ENCODE assay signal across 17 cellular contexts in the genomic region with DNA sequence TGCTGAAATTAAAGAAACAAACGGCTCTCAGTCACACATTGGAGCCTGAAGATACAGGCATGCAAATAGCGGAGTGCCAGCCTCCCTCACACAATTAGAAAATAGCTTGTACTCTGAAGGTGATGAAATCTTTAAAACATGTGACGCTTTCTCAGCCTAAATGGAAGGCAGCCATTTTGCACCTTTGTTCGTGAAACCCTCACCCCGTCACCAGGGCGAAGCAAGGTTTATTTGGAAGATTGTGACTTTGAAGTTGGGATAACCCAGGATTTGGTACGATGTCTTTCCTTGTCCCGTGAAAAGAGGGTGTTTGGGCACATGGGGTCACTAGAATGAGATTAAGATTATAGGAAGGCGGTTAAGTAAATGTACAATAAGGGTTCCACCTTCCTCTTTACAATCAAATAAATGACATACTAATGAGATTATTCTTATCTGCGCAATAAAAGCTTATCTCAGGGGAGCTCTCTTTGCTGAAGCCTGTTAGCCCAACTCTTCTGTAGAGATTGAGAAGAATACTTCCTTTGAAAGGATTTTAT. TPM values are rescaled to one million over a fixed set of nuclear protein-coding genes. Genes with fewer than 3 reads are reported as not detected.
DNase-seq lines count a peak whose midpoint lies in the region; ATAC-seq and TF ChIP-seq lines count a peak whose summit lies in the region.
"Had no signal": no experiment of that assay in that cellular context is flagged by ENCODE, and none has a peak within 500 bp of the region (broad histone marks: within the 10 kb centered on the region; RNA-seq: fewer than 3 reads in every experiment).

No MANE protein-coding gene starts in this region.

- H2BK20ac ChIP-seq in H9 (ENCODE audit: low read depth, low read length, poor library complexity, severe bottlenecking), result no peak overlapping the region

- peaks cover 27% of the 10 kb centered on the region for H3K23me2 ChIP-seq in H9 (ENCODE audit: insufficient read length, low read depth, low read length, poor library complexity, severe bottlenecking)

- intact Hi-C loops in PC-9 (cut with micrococcal nuclease; ENCODE audit: unreplicated experiment), result loop anchor here (5.0 to 10.0 kb wide), 2 partner anchors 616 to 981 kb away; no protein-coding TSS in a partner anchor
- intact Hi-C loops in naive thymus-derived CD4-positive, alpha-beta T cell (cut with micrococcal nuclease), result no loop called here

- no peak overlapping the region for H2AFZ ChIP-seq in H9 (ENCODE audit: low read length)
- no peak overlapping the region for H2AFZ ChIP-seq in PC-9

- H3K4me3 ChIP-seq in PC-9 (no peak overlapping the region), endodermal cell (ENCODE audit: low read length) (peak overlapping the region; percentile 99)
- H3K4me3 ChIP-seq in naive thymus-derived CD4-positive, alpha-beta T cell (ENCODE audit: low read length), result no peak overlapping the region
- H3K4me3 ChIP-seq: BLaER1, heart left ventricle had no signal

- H3T11ph ChIP-seq in H9 (ENCODE audit: low read length), result no peak overlapping the region

- H4K91ac ChIP-seq in H9 (ENCODE audit: insufficient read length, low read depth, low read length), result no peak overlapping the region

- H3K27me3 ChIP-seq in H9 (ENCODE audit: insufficient read depth, low read length), result no peaks in the 10 kb centered on the region; the same call in 1 of the 2 replicates
- H3K27me3 ChIP-seq in PC-9 (ENCODE audit: insufficient read depth, low read depth), result no peaks in the 10 kb centered on the region
- no peaks in the 10 kb centered on the region for H3K27me3 ChIP-seq in endodermal cell (ENCODE audit: control insufficient read depth, insufficient read depth, low read length, poor library complexity, severe bottlenecking)
- no peaks in the 10 kb centered on the region for H3K27me3 ChIP-seq in naive thymus-derived CD4-positive, alpha-beta T cell (ENCODE audit: control insufficient read depth in 2 of 2, insufficient read depth in 2 of 2, low read length in 2 of 2)
- H3K27me3 ChIP-seq: brain microvascular endothelial cell had no signal

- H3K4me1 ChIP-seq in H9 (ENCODE audit: insufficient read depth, low read length) (peaks cover 25% of the 10 kb centered on the region), PC-9 (replicated peaks; ENCODE audit: insufficient read depth) (peaks cover 78% of the 10 kb centered on the region), endodermal cell (ENCODE audit: control insufficient read depth, insufficient read depth, low read length) (peaks cover 16% of the 10 kb centered on the region)
- H3K4me1 ChIP-seq in naive thymus-derived CD4-positive, alpha-beta T cell (ENCODE audit: control insufficient read depth in 2 of 2, insufficient read depth in 2 of 2, low read length in 2 of 2), result no peaks in the 10 kb centered on the region

- H3K27ac ChIP-seq in H9 (ENCODE audit: insufficient read length, low read depth, low read length) (no peak overlapping the region), PC-9 (no peak overlapping the region), endodermal cell (ENCODE audit: low read depth, low read length) (no peak overlapping the region)
- H3K27ac ChIP-seq in naive thymus-derived CD4-positive, alpha-beta T cell (ENCODE audit: low read depth, low read length), result no peak overlapping the region
- H3K27ac ChIP-seq: BLaER1, brain microvascular endothelial cell had no signal

- peaks cover 24% of the 10 kb centered on the region for H3F3A ChIP-seq in PC-9 (ENCODE audit: insufficient read depth, low read depth)

- TF ChIP-seq CTCF in H9 (conservative IDR thresholded peaks at IDR 0.05), result no peak
- TF ChIP-seq CTCF in PC-9 (conservative IDR thresholded peaks at IDR 0.05), result no peak
- TF ChIP-seq CTCF in endodermal cell (conservative IDR thresholded peaks at IDR 0.05), result no peak
- no peak for TF ChIP-seq CTCF in progenitor cell of endocrine pancreas (IDR thresholded peaks at IDR 0.05; ENCODE audit: unreplicated experiment)

- H2BK120ac ChIP-seq in H9 (ENCODE audit: low read depth, low read length, poor library complexity, severe bottlenecking), result no peak overlapping the region

- H3K9me3 Mint-ChIP-seq in H9 (no peaks in the 10 kb centered on the region), endodermal cell (no peaks in the 10 kb centered on the region), progenitor cell of endocrine pancreas (ENCODE audit: low read depth) (no peaks in the 10 kb centered on the region)
- peaks cover 0 to 6% (median 0%) of the 10 kb centered on the region in 11 donors for H3K9me3 Mint-ChIP-seq in naive thymus-derived CD4-positive, alpha-beta T cell
- H3K9me3 Mint-ChIP-seq in activated CD8-positive, alpha-beta T cell treated with anti-CD3 and anti-CD28 coated beads, Interleukin-2, amount 10 ng/mL, durations not matched to agents 7 days and 5 days (ENCODE audit: insufficient read depth), result no peaks in the 10 kb centered on the region
- H3K9me3 Mint-ChIP-seq: IgD-negative memory B cell, memory B cell had no signal

- no peak overlapping the region for H3K18ac ChIP-seq in H9 (ENCODE audit: insufficient read length, low read depth, low read length)

- POLR2A ChIA-PET in PC-9 (lab: Charles Lee; ENCODE audit: unreplicated experiment), result interaction anchor here (0.6 to 1.2 kb wide), 4 partner anchors 26 to 72 kb away, joined by 3 to 4 read pairs (median 3); no protein-coding TSS in a partner anchor
- POLR2A ChIA-PET in naive thymus-derived CD4-positive, alpha-beta T cell (lab: Charles Lee), result interaction anchor here (0.7 kb wide), 1 partner anchor 10 kb away, joined by 3 read pairs; no protein-coding TSS in a partner anchor
- POLR2A ChIA-PET in activated CD8-positive, alpha-beta T cell treated with anti-CD3 and anti-CD28 coated beads, Interleukin-2, amount 10 ng/mL, durations not matched to agents 7 days and 5 days (lab: Charles Lee), result interaction anchor here (0.6 kb wide), 1 partner anchor 318 kb away, joined by 3 read pairs; no protein-coding TSS in a partner anchor

- no peak overlapping the region for H3K56ac ChIP-seq in H9 (ENCODE audit: insufficient read length, low read depth, low read length)

- no peak overlapping the region for H2BK5ac ChIP-seq in H9 (ENCODE audit: insufficient read length, low read length)

- H4K8ac ChIP-seq in H9 (replicated peaks; ENCODE audit: insufficient read length, low read depth, low read length), result no peak overlapping the region

- H3K9me3 ChIP-seq in H9 (ENCODE audit: control insufficient read depth, low read depth, low read length) (no peaks in the 10 kb centered on the region), PC-9 (ENCODE audit: insufficient read depth, low read depth) (no peaks in the 10 kb centered on the region), endodermal cell (ENCODE audit: control insufficient read depth, low read length) (no peaks in the 10 kb centered on the region)
- H3K9me3 ChIP-seq in naive thymus-derived CD4-positive, alpha-beta T cell (ENCODE audit: control insufficient read depth in 2 of 3, low read length in 3 of 3), result no peaks in the 10 kb centered on the region
- H3K9me3 ChIP-seq: BLaER1, heart left ventricle had no signal

- H3K27ac Mint-ChIP-seq in H9 (peak overlapping the region in 2 of 3 experiments; percentile 74 to 95; a peak in 3 of 7 replicates), endodermal cell (peak overlapping the region; percentile 87), progenitor cell of endocrine pancreas (peak overlapping the region; percentile 63)
- no peak overlapping the region for H3K27ac Mint-ChIP-seq in naive thymus-derived CD4-positive, alpha-beta T cell
- H3K27ac Mint-ChIP-seq in activated CD8-positive, alpha-beta T cell treated with anti-CD3 and anti-CD28 coated beads, Interleukin-2, amount 10 ng/mL, durations not matched to agents 7 days and 5 days, result no peak overlapping the region
- H3K27ac Mint-ChIP-seq: memory B cell had no signal

- H3K27me3 Mint-ChIP-seq in H9 (ENCODE audit: low read depth), result no peaks in the 10 kb centered on the region; the same call in 1 of the 2 replicates
- H3K27me3 Mint-ChIP-seq in endodermal cell (ENCODE audit: insufficient read depth), result peaks cover 3% of the 10 kb centered on the region
- no peaks in the 10 kb centered on the region for H3K27me3 Mint-ChIP-seq in progenitor cell of endocrine pancreas
- H3K27me3 Mint-ChIP-seq in naive thymus-derived CD4-positive, alpha-beta T cell, result peaks cover 41 to 60% (median 49%) of the 10 kb centered on the region in 5 donors
- H3K27me3 Mint-ChIP-seq in activated CD8-positive, alpha-beta T cell treated with anti-CD3 and anti-CD28 coated beads, Interleukin-2, amount 10 ng/mL, durations not matched to agents 7 days and 5 days (ENCODE audit: low read depth), result peaks cover 31% of the 10 kb centered on the region

- H3K36me3 Mint-ChIP-seq in H9 (ENCODE audit: insufficient read depth in 1 of 3, low read depth in 3 of 3) (peaks cover 2 to 27% (median 19%) of the 10 kb centered on the region in 3 experiments; a peak in 6 of 7 replicates), endodermal cell (ENCODE audit: low read depth) (peaks cover 8% of the 10 kb centered on the region), progenitor cell of endocrine pancreas (ENCODE audit: insufficient read depth) (peaks cover 6% of the 10 kb centered on the region)
- no peaks in the 10 kb centered on the region for H3K36me3 Mint-ChIP-seq in naive thymus-derived CD4-positive, alpha-beta T cell
- no peaks in the 10 kb centered on the region for H3K36me3 Mint-ChIP-seq in activated CD8-positive, alpha-beta T cell treated with anti-CD3 and anti-CD28 coated beads, Interleukin-2, amount 10 ng/mL, durations not matched to agents 7 days and 5 days (ENCODE audit: low read depth)
- H3K36me3 Mint-ChIP-seq: IgD-negative memory B cell, memory B cell had no signal

- ATAC-seq in naive thymus-derived CD4-positive, alpha-beta T cell, result no peak
- ATAC-seq in activated CD8-positive, alpha-beta T cell treated with anti-CD3 and anti-CD28 coated beads, Interleukin-2, amount 10 ng/mL, durations not matched to agents 7 days and 5 days, result no peak
- ATAC-seq: heart left ventricle had no signal

- H4K5ac ChIP-seq in H9 (ENCODE audit: insufficient read length, low read depth, low read length), result no peak overlapping the region

- H3K79me2 ChIP-seq in H9 (ENCODE audit: insufficient read depth, low read length) (peaks cover 46% of the 10 kb centered on the region; the same call in 1 of the 2 replicates), PC-9 (ENCODE audit: low read depth) (peaks cover 95% of the 10 kb centered on the region)

- H3K23ac ChIP-seq in H9 (ENCODE audit: insufficient read length, low read depth, low read length), result no peak overlapping the region

- no peak overlapping the region; a peak in 1 of 5 replicates for H3K4me3 Mint-ChIP-seq in H9
- H3K4me3 Mint-ChIP-seq in endodermal cell, result no peak overlapping the region
- H3K4me3 Mint-ChIP-seq in progenitor cell of endocrine pancreas (ENCODE audit: low read depth), result no peak overlapping the region
- H3K4me3 Mint-ChIP-seq in naive thymus-derived CD4-positive, alpha-beta T cell, result no peak overlapping the region
- H3K4me3 Mint-ChIP-seq in activated CD8-positive, alpha-beta T cell treated with anti-CD3 and anti-CD28 coated beads, Interleukin-2, amount 10 ng/mL, durations not matched to agents 7 days and 5 days, result no peak overlapping the region
- H3K4me3 Mint-ChIP-seq: memory B cell had no signal

- CTCF ChIA-PET in PC-9 (lab: Charles Lee), result interaction anchor here (0.6 to 0.7 kb wide), 6 partner anchors 49 to 824 kb away, joined by 3 to 9 read pairs (median 3); no protein-coding TSS in a partner anchor
- CTCF ChIA-PET in naive thymus-derived CD4-positive, alpha-beta T cell (lab: Charles Lee), result no interaction called here
- CTCF ChIA-PET in activated CD8-positive, alpha-beta T cell treated with anti-CD3 and anti-CD28 coated beads, Interleukin-2, amount 10 ng/mL, durations not matched to agents 7 days and 5 days (lab: Charles Lee), result no interaction called here

- H4K20me1 ChIP-seq in H9 (ENCODE audit: control insufficient read depth, insufficient read depth, insufficient read length) (no peaks in the 10 kb centered on the region), PC-9 (ENCODE audit: insufficient read depth) (peaks cover 22% of the 10 kb centered on the region; the same call in 1 of the 2 replicates)

- no peaks in the 10 kb centered on the region for H3K9me2 ChIP-seq in PC-9 (ENCODE audit: insufficient read depth)

- no peak overlapping the region for H3K14ac ChIP-seq in H9 (ENCODE audit: insufficient read depth, low read length)

- no peak overlapping the region for H2BK12ac ChIP-seq in H9 (ENCODE audit: insufficient read length, low read depth, low read length)

- no peak for DNase-seq in H9
- no peak for DNase-seq in PC-9
- DNase-seq in endodermal cell, result peak; percentile 55
- DNase-seq in progenitor cell of endocrine pancreas (ENCODE audit: low spot score, unreplicated experiment), result no peak
- DNase-seq in naive thymus-derived CD4-positive, alpha-beta T cell, result no peak
- no peak for DNase-seq in activated CD8-positive, alpha-beta T cell treated with anti-CD3 and anti-CD28 coated beads, Interleukin-2, amount 10 ng/mL, durations not matched to agents 7 days and 5 days
- no peak for DNase-seq in activated effector memory CD4-positive, alpha-beta T cell treated with Interleukin-2 at 50 U/mL for 16 hours
- DNase-seq: brain microvascular endothelial cell; DMS 273 treated with DMSO at 0.1 percent for 48 hours; heart left ventricle; occipital lobe; SHP77; stimulated activated CD4-positive, alpha-beta T cell treated with anti-CD3 and anti-CD28 coated beads, Interleukin-4, amount 100 ng/mL, for 24 hours had no signal

- no TSS peak for BruUV-seq in PC-9 (replicated peaks; lab: Mats Ljungman, UMichigan)

- H3K4me2 ChIP-seq in H9 (ENCODE audit: insufficient read depth, insufficient read length, low read length), result no peak overlapping the region
- H3K4me2 ChIP-seq in PC-9, result peak overlapping the region; percentile 98
- H3K4me2 ChIP-seq: BLaER1 had no signal

- no CpG with 5 or more reads among the region's 10 CpGs for WGBS in H9 (ENCODE audit: extremely low coverage, insufficient read length, low lambda C conversion rate)
- WGBS in endodermal cell (ENCODE audit: insufficient coverage in 1 of 2, insufficient read length in 1 of 2), 2 experiments, result 74 to 75% methylated on average over 6 to 9 of the region's 10 CpGs

- H3K36me3 ChIP-seq in PC-9 (ENCODE audit: low read depth), result peaks cover 15% of the 10 kb centered on the region
- H3K36me3 ChIP-seq in endodermal cell (ENCODE audit: control insufficient read depth, insufficient read depth, low read length), result peaks cover 18% of the 10 kb centered on the region
- H3K36me3 ChIP-seq in naive thymus-derived CD4-positive, alpha-beta T cell (ENCODE audit: control insufficient read depth in 2 of 3, insufficient read depth in 3 of 3, low read length in 3 of 3), result no peaks in the 10 kb centered on the region
- H3K36me3 ChIP-seq: BLaER1, brain microvascular endothelial cell, heart left ventricle had no signal

- no peak overlapping the region for H2AK5ac ChIP-seq in H9 (ENCODE audit: insufficient read length, low read length)

- H3K79me1 ChIP-seq in H9 (ENCODE audit: insufficient read depth, low read depth, low read length, poor library complexity, severe bottlenecking), result peaks cover 14% of the 10 kb centered on the region

- no peak overlapping the region for H2BK15ac ChIP-seq in H9 (ENCODE audit: low read depth, low read length)

- no peak overlapping the region for H3K4ac ChIP-seq in H9 (ENCODE audit: low read depth, low read length)

- H3K4me1 Mint-ChIP-seq in H9 (peaks cover 81 to 85% of the 10 kb centered on the region in 2 experiments), endodermal cell (peaks cover 73% of the 10 kb centered on the region), progenitor cell of endocrine pancreas (ENCODE audit: low read depth) (peaks cover 65% of the 10 kb centered on the region)
- peaks cover 0 to 18% (median 7%) of the 10 kb centered on the region in 7 donors for H3K4me1 Mint-ChIP-seq in naive thymus-derived CD4-positive, alpha-beta T cell
- peaks cover 2% of the 10 kb centered on the region for H3K4me1 Mint-ChIP-seq in activated CD8-positive, alpha-beta T cell treated with anti-CD3 and anti-CD28 coated beads, Interleukin-2, amount 10 ng/mL, durations not matched to agents 7 days and 5 days (ENCODE audit: low read depth)

- H3K9ac ChIP-seq in H9 (ENCODE audit: extremely low read depth, insufficient read length, low read length) (no peak overlapping the region), endodermal cell (ENCODE audit: extremely low read depth, low read length, poor library complexity, severe bottlenecking) (peak overlapping the region; percentile 74)
- H3K9ac ChIP-seq: BLaER1 had no signal

RNA-seq across cellular contexts. Expression of a gene that starts 4.2 kb away (rescaled TPM):
- total RNA-seq in H9 (2021) (88.5 and 93.8 TPM in 2 replicates), PC-9 (2021) (131 and 135 TPM in 2 replicates), endodermal cell (10 to 100 TPM; 49.1 to 53.4 TPM), progenitor cell of endocrine pancreas (45.7 and 49.0 TPM in 2 replicates)
- 77.6 TPM for polyA plus RNA-seq in endodermal cell (2013, experiment 1 of 2)
- polyA plus RNA-seq in endodermal cell (2013, experiment 2 of 2), result 78.9 TPM
- 1 to 10 TPM in 1 of 5 experiments, under 1 TPM in 3, not detected in 1; 0.41 to 2.6 (median 0.63) TPM for total RNA-seq in naive thymus-derived CD4-positive, alpha-beta T cell
- polyA plus RNA-seq in naive thymus-derived CD4-positive, alpha-beta T cell, result not detected
- total RNA-seq in activated CD8-positive, alpha-beta T cell treated with anti-CD3 and anti-CD28 coated beads, Interleukin-2, amount 10 ng/mL, durations not matched to agents 7 days and 5 days, result not detected
- total RNA-seq: T-helper 2 cell treated with Interferon-gamma antibody and Interleukin-4, amounts not matched to agents 100 ng/mL and 5 ng/mL, for 36 hours had no signal

Comparison
In these comparisons a context has a peak if more than half of its experiments do, and no peak if none do; other contexts are left out.
1. H3K27ac Mint-ChIP-seq: peak in H9 (2 of 3), endodermal cell (single experiment) and progenitor cell of endocrine pancreas (single experiment); none in naive thymus-derived CD4-positive, alpha-beta T cell (0 of 9) and activated CD8-positive, alpha-beta T cell treated with anti-CD3 and anti-CD28 coated beads, Interleukin-2, amount 10 ng/mL, durations not matched to agents 7 days and 5 days (single experiment).
2. RNA of a gene that starts 4.2 kb away (total RNA-seq): 131 to 135 TPM in PC-9, 88.5 to 93.8 TPM in H9, 49.1 to 53.4 TPM in endodermal cell and 45.7 to 49.0 TPM in progenitor cell of endocrine pancreas; 0.41 to 2.6 TPM in naive thymus-derived CD4-positive, alpha-beta T cell and not detected in activated CD8-positive, alpha-beta T cell treated with anti-CD3 and anti-CD28 coated beads, Interleukin-2, amount 10 ng/mL, durations not matched to agents 7 days and 5 days; every median in the first group is over 10 times any median in the second.